ENCODE assay signal across 2 cellular contexts in the genomic region with DNA sequence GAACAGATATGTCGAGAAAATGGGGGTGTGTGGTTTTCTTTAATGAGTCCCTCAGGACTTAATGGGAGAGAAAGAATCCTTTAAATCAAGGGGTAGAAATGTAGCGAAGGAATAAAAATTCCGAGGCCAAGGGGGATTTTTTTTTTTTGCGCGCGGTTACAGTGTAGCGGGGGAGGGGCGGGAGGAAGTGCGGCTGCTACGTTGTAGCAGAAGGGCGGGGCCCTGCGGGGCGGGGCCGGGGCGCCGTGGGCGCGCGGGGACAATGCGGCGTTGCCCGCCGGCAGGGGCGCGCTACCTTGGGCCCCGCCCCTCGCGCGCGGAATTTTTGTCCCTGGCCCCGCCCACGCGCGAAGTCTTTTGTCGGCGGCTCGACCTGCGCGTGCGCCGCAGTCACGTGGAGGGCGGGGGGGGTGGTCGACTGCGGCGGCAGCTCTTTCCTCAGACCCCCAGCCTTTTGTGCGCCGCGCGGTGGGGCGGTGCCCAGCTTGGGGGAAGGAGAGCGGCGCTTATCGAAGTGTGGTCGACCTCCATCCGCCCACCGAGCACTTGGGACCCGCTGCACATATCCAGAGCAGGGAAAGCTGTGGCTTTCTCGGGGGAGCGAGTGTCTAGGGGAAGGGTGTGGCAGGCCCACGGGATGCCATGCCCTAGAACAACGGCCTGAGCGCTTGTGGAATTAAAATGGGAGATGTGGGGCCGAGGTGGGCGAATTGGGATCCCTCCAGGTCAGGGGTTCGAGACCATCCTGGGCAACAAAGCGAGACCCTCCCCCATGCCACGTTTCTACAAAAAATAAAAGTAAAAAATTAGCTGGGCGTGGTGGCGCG.
TF ChIP-seq lines count a peak whose summit lies in the region.

No MANE protein-coding gene starts in this region.

TF ChIP-seq in HEK293, 187 proteins besides CTCF, POLR2A, EP300 and RAD21 (continued from another document and continues in another):
- TF ChIP-seq, protein P1, sequence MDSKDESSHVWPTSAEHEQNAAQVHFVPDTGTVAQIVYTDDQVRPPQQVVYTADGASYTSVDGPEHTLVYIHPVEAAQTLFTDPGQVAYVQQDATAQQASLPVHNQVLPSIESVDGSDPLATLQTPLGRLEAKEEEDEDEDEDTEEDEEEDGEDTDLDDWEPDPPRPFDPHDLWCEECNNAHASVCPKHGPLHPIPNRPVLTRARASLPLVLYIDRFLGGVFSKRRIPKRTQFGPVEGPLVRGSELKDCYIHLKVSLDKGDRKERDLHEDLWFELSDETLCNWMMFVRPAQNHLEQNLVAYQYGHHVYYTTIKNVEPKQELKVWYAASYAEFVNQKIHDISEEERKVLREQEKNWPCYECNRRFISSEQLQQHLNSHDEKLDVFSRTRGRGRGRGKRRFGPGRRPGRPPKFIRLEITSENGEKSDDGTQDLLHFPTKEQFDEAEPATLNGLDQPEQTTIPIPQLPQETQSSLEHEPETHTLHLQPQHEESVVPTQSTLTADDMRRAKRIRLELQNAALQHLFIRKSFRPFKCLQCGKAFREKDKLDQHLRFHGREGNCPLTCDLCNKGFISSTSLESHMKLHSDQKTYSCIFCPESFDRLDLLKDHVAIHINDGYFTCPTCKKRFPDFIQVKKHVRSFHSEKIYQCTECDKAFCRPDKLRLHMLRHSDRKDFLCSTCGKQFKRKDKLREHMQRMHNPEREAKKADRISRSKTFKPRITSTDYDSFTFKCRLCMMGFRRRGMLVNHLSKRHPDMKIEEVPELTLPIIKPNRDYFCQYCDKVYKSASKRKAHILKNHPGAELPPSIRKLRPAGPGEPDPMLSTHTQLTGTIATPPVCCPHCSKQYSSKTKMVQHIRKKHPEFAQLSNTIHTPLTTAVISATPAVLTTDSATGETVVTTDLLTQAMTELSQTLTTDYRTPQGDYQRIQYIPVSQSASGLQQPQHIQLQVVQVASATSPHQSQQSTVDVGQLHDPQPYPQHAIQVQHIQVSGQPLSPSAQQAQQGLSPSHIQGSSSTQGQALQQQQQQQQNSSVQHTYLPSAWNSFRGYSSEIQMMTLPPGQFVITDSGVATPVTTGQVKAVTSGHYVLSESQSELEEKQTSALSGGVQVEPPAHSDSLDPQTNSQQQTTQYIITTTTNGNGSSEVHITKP (tag by site-specific recombination; IDR thresholded peaks at IDR 0.05): peak; percentile 84
- TF ChIP-seq, protein P2, sequence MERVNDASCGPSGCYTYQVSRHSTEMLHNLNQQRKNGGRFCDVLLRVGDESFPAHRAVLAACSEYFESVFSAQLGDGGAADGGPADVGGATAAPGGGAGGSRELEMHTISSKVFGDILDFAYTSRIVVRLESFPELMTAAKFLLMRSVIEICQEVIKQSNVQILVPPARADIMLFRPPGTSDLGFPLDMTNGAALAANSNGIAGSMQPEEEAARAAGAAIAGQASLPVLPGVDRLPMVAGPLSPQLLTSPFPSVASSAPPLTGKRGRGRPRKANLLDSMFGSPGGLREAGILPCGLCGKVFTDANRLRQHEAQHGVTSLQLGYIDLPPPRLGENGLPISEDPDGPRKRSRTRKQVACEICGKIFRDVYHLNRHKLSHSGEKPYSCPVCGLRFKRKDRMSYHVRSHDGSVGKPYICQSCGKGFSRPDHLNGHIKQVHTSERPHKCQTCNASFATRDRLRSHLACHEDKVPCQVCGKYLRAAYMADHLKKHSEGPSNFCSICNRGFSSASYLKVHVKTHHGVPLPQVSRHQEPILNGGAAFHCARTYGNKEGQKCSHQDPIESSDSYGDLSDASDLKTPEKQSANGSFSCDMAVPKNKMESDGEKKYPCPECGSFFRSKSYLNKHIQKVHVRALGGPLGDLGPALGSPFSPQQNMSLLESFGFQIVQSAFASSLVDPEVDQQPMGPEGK (tag by site-specific recombination; IDR thresholded peaks at IDR 0.05): peak; percentile 94
- TF ChIP-seq ZNF768 (tag by site-specific recombination; IDR thresholded peaks at IDR 0.05): no peak
- peak; percentile 40; the same call in 1 of the 2 replicates for TF ChIP-seq ZBTB21 (tag by site-specific recombination; IDR thresholded peaks at IDR 0.05)
- no peak for TF ChIP-seq ZNF571 (tag by site-specific recombination; IDR thresholded peaks at IDR 0.05)
- no peak for TF ChIP-seq ZNF544 (tag by site-specific recombination; IDR thresholded peaks at IDR 0.05)
- peak; percentile 87 for TF ChIP-seq KLF10 (tag by site-specific recombination; IDR thresholded peaks at IDR 0.05)
- TF ChIP-seq ZNF266 (tag by site-specific recombination; IDR thresholded peaks at IDR 0.05; ENCODE audit: low read depth): no peak
- no peak for TF ChIP-seq ZNF350 (tag by site-specific recombination; IDR thresholded peaks at IDR 0.05)
- TF ChIP-seq, protein P3, sequence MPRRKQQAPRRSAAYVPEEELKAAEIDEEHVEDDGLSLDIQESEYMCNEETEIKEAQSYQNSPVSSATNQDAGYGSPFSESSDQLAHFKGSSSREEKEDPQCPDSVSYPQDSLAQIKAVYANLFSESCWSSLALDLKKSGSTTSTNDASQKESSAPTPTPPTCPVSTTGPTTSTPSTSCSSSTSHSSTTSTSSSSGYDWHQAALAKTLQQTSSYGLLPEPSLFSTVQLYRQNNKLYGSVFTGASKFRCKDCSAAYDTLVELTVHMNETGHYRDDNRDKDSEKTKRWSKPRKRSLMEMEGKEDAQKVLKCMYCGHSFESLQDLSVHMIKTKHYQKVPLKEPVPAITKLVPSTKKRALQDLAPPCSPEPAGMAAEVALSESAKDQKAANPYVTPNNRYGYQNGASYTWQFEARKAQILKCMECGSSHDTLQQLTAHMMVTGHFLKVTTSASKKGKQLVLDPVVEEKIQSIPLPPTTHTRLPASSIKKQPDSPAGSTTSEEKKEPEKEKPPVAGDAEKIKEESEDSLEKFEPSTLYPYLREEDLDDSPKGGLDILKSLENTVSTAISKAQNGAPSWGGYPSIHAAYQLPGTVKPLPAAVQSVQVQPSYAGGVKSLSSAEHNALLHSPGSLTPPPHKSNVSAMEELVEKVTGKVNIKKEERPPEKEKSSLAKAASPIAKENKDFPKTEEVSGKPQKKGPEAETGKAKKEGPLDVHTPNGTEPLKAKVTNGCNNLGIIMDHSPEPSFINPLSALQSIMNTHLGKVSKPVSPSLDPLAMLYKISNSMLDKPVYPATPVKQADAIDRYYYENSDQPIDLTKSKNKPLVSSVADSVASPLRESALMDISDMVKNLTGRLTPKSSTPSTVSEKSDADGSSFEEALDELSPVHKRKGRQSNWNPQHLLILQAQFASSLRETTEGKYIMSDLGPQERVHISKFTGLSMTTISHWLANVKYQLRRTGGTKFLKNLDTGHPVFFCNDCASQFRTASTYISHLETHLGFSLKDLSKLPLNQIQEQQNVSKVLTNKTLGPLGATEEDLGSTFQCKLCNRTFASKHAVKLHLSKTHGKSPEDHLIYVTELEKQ (tag by site-specific recombination; IDR thresholded peaks at IDR 0.05; ENCODE audit: borderline replicate concordance): no peak
- no peak for TF ChIP-seq RBAK (tag by site-specific recombination; IDR thresholded peaks at IDR 0.05)
- no peak for TF ChIP-seq ZNF670 (tag by site-specific recombination; IDR thresholded peaks at IDR 0.05; ENCODE audit: low read depth)
- TF ChIP-seq BCL11B (tag by site-specific recombination; IDR thresholded peaks at IDR 0.05; ENCODE audit: low read depth): no peak
- TF ChIP-seq, protein P4, sequence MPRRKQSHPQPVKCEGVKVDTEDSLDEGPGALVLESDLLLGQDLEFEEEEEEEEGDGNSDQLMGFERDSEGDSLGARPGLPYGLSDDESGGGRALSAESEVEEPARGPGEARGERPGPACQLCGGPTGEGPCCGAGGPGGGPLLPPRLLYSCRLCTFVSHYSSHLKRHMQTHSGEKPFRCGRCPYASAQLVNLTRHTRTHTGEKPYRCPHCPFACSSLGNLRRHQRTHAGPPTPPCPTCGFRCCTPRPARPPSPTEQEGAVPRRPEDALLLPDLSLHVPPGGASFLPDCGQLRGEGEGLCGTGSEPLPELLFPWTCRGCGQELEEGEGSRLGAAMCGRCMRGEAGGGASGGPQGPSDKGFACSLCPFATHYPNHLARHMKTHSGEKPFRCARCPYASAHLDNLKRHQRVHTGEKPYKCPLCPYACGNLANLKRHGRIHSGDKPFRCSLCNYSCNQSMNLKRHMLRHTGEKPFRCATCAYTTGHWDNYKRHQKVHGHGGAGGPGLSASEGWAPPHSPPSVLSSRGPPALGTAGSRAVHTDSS (tag by site-specific recombination; IDR thresholded peaks at IDR 0.05): no peak

TF ChIP-seq in K562, 482 proteins besides CTCF, POLR2A, EP300 and RAD21 (continued from another document and continues in another):
- TF ChIP-seq, protein P5, sequence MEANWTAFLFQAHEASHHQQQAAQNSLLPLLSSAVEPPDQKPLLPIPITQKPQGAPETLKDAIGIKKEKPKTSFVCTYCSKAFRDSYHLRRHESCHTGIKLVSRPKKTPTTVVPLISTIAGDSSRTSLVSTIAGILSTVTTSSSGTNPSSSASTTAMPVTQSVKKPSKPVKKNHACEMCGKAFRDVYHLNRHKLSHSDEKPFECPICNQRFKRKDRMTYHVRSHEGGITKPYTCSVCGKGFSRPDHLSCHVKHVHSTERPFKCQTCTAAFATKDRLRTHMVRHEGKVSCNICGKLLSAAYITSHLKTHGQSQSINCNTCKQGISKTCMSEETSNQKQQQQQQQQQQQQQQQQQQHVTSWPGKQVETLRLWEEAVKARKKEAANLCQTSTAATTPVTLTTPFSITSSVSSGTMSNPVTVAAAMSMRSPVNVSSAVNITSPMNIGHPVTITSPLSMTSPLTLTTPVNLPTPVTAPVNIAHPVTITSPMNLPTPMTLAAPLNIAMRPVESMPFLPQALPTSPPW (CRISPR knock-in tag; IDR thresholded peaks at IDR 0.05): peak; percentile 97
- TF ChIP-seq BDP1 (IDR thresholded peaks at IDR 0.05; ENCODE audit: insufficient read depth, insufficient read length) (no peak), U2AF1 (optimal IDR thresholded peaks at IDR 0.05; ENCODE audit: low read depth, low read length) (peak; percentile 86), ZZZ3 (IDR thresholded peaks at IDR 0.05) (no peak), KDM5B (IDR thresholded peaks at IDR 0.05; ENCODE audit: insufficient replicate concordance, low read depth, low read length) (no peak), POU5F1 (IDR thresholded peaks at IDR 0.05; ENCODE audit: borderline replicate concordance, low read depth, low read length, partially characterized antibody) (no peak), ZNF561 (CRISPR knock-in tag; conservative IDR thresholded peaks at IDR 0.05) (peak; percentile 84), FOSL1 (tag; conservative IDR thresholded peaks at IDR 0.05) (0 out of 2 replicates have a peak, but pooled peaks have one; percentile 18), PHF20 (IDR thresholded peaks at IDR 0.05; ENCODE audit: partially characterized antibody) (peak; percentile 21), MTA2 (IDR thresholded peaks at IDR 0.05; ENCODE audit: low read depth) (no peak), YY1 (IDR thresholded peaks at IDR 0.05; ENCODE audit: borderline replicate concordance in 1 of 3, control insufficient read depth in 1 of 3, extremely low read depth in 1 of 3, insufficient read depth in 3 of 3, insufficient read length in 1 of 3, insufficient replicate concordance in 2 of 3, low read depth in 1 of 3, low read length in 2 of 3) (peak in 1 of 3 experiments; percentile 60), NONO (IDR thresholded peaks at IDR 0.05; ENCODE audit: low read depth in 2 of 2, low read length in 1 of 2) (peak in 1 of 2 experiments; percentile 67; a peak in 1 of 4 replicates), PTTG1 (tag; IDR thresholded peaks at IDR 0.05; ENCODE audit: low read depth) (no peak), ZNF586 (CRISPR knock-in tag; conservative IDR thresholded peaks at IDR 0.05) (no peak; the same call in 1 of the 2 replicates), ZNF274 (IDR thresholded peaks at IDR 0.05; ENCODE audit: borderline replicate concordance, low read depth, low read length) (no peak), ZBTB17 (CRISPR knock-in tag; IDR thresholded peaks at IDR 0.05) (peak; percentile 90), MBD2 (IDR thresholded peaks at IDR 0.05; ENCODE audit: borderline replicate concordance, low read depth) (0 out of 2 replicates have a peak, but pooled peaks have one; percentile 34), DACH1 (IDR thresholded peaks at IDR 0.05; ENCODE audit: partially characterized antibody) (no peak), SRSF1 (IDR thresholded peaks at IDR 0.05; ENCODE audit: low read depth, low read length) (no peak), ZNF175 (CRISPR knock-in tag; IDR thresholded peaks at IDR 0.05; ENCODE audit: low read depth) (no peak), SMARCA4 (IDR thresholded peaks at IDR 0.05) (peak; percentile 29; the same call in 1 of the 2 replicates), POLR2H (tag; IDR thresholded peaks at IDR 0.05; ENCODE audit: low read depth) (no peak), KHSRP (IDR thresholded peaks at IDR 0.05) (no peak)
- TF ChIP-seq, protein P6, sequence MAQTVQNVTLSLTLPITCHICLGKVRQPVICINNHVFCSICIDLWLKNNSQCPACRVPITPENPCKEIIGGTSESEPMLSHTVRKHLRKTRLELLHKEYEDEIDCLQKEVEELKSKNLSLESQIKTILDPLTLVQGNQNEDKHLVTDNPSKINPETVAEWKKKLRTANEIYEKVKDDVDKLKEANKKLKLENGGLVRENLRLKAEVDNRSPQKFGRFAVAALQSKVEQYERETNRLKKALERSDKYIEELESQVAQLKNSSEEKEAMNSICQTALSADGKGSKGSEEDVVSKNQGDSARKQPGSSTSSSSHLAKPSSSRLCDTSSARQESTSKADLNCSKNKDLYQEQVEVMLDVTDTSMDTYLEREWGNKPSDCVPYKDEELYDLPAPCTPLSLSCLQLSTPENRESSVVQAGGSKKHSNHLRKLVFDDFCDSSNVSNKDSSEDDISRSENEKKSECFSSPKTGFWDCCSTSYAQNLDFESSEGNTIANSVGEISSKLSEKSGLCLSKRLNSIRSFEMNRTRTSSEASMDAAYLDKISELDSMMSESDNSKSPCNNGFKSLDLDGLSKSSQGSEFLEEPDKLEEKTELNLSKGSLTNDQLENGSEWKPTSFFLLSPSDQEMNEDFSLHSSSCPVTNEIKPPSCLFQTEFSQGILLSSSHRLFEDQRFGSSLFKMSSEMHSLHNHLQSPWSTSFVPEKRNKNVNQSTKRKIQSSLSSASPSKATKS (CRISPR knock-in tag; IDR thresholded peaks at IDR 0.05): peak; percentile 58; the same call in 1 of the 2 replicates
- TF ChIP-seq, protein P7, sequence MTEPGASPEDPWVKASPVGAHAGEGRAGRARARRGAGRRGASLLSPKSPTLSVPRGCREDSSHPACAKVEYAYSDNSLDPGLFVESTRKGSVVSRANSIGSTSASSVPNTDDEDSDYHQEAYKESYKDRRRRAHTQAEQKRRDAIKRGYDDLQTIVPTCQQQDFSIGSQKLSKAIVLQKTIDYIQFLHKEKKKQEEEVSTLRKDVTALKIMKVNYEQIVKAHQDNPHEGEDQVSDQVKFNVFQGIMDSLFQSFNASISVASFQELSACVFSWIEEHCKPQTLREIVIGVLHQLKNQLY (CRISPR knock-in tag; conservative IDR thresholded peaks at IDR 0.05): peak in 1 of 2 experiments; percentile 96; a peak in 2 of 4 replicates
- TF ChIP-seq, protein P8, sequence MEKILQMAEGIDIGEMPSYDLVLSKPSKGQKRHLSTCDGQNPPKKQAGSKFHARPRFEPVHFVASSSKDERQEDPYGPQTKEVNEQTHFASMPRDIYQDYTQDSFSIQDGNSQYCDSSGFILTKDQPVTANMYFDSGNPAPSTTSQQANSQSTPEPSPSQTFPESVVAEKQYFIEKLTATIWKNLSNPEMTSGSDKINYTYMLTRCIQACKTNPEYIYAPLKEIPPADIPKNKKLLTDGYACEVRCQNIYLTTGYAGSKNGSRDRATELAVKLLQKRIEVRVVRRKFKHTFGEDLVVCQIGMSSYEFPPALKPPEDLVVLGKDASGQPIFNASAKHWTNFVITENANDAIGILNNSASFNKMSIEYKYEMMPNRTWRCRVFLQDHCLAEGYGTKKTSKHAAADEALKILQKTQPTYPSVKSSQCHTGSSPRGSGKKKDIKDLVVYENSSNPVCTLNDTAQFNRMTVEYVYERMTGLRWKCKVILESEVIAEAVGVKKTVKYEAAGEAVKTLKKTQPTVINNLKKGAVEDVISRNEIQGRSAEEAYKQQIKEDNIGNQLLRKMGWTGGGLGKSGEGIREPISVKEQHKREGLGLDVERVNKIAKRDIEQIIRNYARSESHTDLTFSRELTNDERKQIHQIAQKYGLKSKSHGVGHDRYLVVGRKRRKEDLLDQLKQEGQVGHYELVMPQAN (IDR thresholded peaks at IDR 0.05; ENCODE audit: borderline replicate concordance): peak; percentile 92
